Comparison of ENCODE assay signal across 16 cellular contexts in genomic region chr1:246727594-246727993, GRCh38. TPM values are rescaled to one million over a fixed set of nuclear protein-coding genes. Genes with fewer than 3 reads are reported as not detected.
A peak's percentile ranks its signal among the peaks of the same experiment; 100 is the strongest.
DNase-seq lines count a peak whose midpoint lies in the region; ATAC-seq and TF ChIP-seq lines count a peak whose summit lies in the region.
"Had no signal": no experiment of that assay in that cellular context is flagged by ENCODE, and none has a peak within 500 bp of the region (broad histone marks: within the 10 kb centered on the region; RNA-seq: fewer than 3 reads in every experiment).

No MANE protein-coding gene starts in this region.

- H3K27me3 ChIP-seq in BLaER1 (no peaks in the 10 kb centered on the region), Panc1 (ENCODE audit: control insufficient read depth, insufficient read depth, low read length) (no peaks in the 10 kb centered on the region)
- H3K27me3 ChIP-seq: Peyer's patch had no signal

- H3K4me1 ChIP-seq in BLaER1 (peaks cover 40% of the 10 kb centered on the region), Panc1 (ENCODE audit: control insufficient read depth, insufficient read depth, low read length) (peaks cover 6% of the 10 kb centered on the region; the same call in 1 of the 2 replicates)

- TF ChIP-seq CTCF in Panc1 (IDR thresholded peaks at IDR 0.05): no peak
- TF ChIP-seq CTCF in glutamatergic neuron (IDR thresholded peaks at IDR 0.05; ENCODE audit: partially characterized antibody, unreplicated experiment): no peak
- TF ChIP-seq CTCF in neural crest cell (conservative IDR thresholded peaks at IDR 0.05): no peak

- no peak for ATAC-seq in Panc1
- no peak for ATAC-seq in activated naive CD4-positive, alpha-beta T cell treated with anti-CD3 and anti-CD28 coated beads, Interleukin-2, amount 50 U/mL, for 72 hours

- H3K4me3 ChIP-seq in BLaER1 (peak overlapping the region; percentile 74), Panc1 (ENCODE audit: low read depth in 2 of 2, low read length in 2 of 2) (no peak overlapping the region)
- H3K4me3 ChIP-seq: Peyer's patch had no signal

- POLR2A ChIA-PET in Panc1 (lab: Charles Lee): no interaction called here

- no peaks in the 10 kb centered on the region for H4K20me1 ChIP-seq in BLaER1

- H3K27me3 Mint-ChIP-seq in glutamatergic neuron (ENCODE audit: unreplicated experiment): peaks cover 5% of the 10 kb centered on the region
- no peaks in the 10 kb centered on the region for H3K27me3 Mint-ChIP-seq in neural crest cell (ENCODE audit: low read depth)

- H3K36me3 ChIP-seq in BLaER1 (peaks cover 60% of the 10 kb centered on the region), Panc1 (ENCODE audit: control insufficient read depth, insufficient read depth, low read length) (peaks cover 6% of the 10 kb centered on the region; the same call in 1 of the 2 replicates)

- peak overlapping the region; percentile 31 for H3K4me3 Mint-ChIP-seq in glutamatergic neuron (ENCODE audit: unreplicated experiment)
- H3K4me3 Mint-ChIP-seq in neural crest cell: peak overlapping the region; percentile 35
- H3K4me3 Mint-ChIP-seq: CD4-positive, CD25-positive, alpha-beta regulatory T cell had no signal

- DNase-seq in Panc1 (ENCODE audit: low read depth, low spot score): no peak
- DNase-seq in glutamatergic neuron: no peak
- DNase-seq in neural crest cell (ENCODE audit: low read depth, low spot score): no peak
- DNase-seq in activated naive CD4-positive, alpha-beta T cell treated with anti-CD3 and anti-CD28 coated beads, Interleukin-2, amount 50 U/mL, for 72 hours (ENCODE audit: low spot score in 2 of 2): no peak
- no peak for DNase-seq in DMS53 treated with DMSO at 0.1 percent for 48 hours (lab: John Stamatoyannopoulos, UW; ENCODE audit: unreplicated experiment)
- no peak for DNase-seq in activated CD4-positive, alpha-beta T cell treated with anti-CD3 and anti-CD28 coated beads, Interleukin-2, amount 50 U/mL, for 1 hour
- no peak for DNase-seq in activated CD4-positive, CD25-positive, alpha-beta regulatory T cell treated with anti-CD3 and anti-CD28 coated beads, Interleukin-2, amount 50 U/mL, for 72 hours
- DNase-seq: CD4-positive, CD25-positive, alpha-beta regulatory T cell; DMS79 treated with DMSO at 0.1 percent for 48 hours; NCI-H1694; NCI-H2081; NCI-H2171; NCI-H524 treated with DMSO at 0.1 percent for 48 hours; NCI-H82; Peyer's patch had no signal

- H3K9ac ChIP-seq in BLaER1: no peak overlapping the region

- H3K36me3 Mint-ChIP-seq in glutamatergic neuron (ENCODE audit: unreplicated experiment) (peaks cover 42% of the 10 kb centered on the region), neural crest cell (ENCODE audit: low read depth) (peaks cover 57% of the 10 kb centered on the region)
- H3K36me3 Mint-ChIP-seq in activated naive CD4-positive, alpha-beta T cell treated with anti-CD3 and anti-CD28 coated beads, Interleukin-2, amount 50 U/mL, for 72 hours: peaks cover 45 to 57% of the 10 kb centered on the region in 2 donors

- peak overlapping the region; percentile 95 for H3K27ac ChIP-seq in BLaER1
- no peak overlapping the region for H3K27ac ChIP-seq in Panc1 (ENCODE audit: low read length)
- H3K27ac ChIP-seq: Peyer's patch had no signal

- H3K4me1 Mint-ChIP-seq in glutamatergic neuron (ENCODE audit: low read depth, unreplicated experiment) (peaks cover 17% of the 10 kb centered on the region), neural crest cell (peaks cover 58% of the 10 kb centered on the region)

- H3K4me2 ChIP-seq in BLaER1: peak overlapping the region; percentile 84

- CTCF ChIA-PET in Panc1 (lab: Charles Lee): no interaction called here

- H3K9me3 ChIP-seq in BLaER1: peaks cover 53% of the 10 kb centered on the region
- H3K9me3 ChIP-seq in Panc1 (ENCODE audit: control insufficient read depth, insufficient read depth, low read depth, low read length): no peaks in the 10 kb centered on the region

- intact Hi-C loops in Panc1 (cut with micrococcal nuclease; ENCODE audit: unreplicated experiment): no loop called here

- BruUV-seq in Panc1 (replicated peaks; lab: Mats Ljungman, UMichigan): TSS peak; percentile 58

- in situ Hi-C loops in Panc1 (cut with HindIII; ENCODE audit: low pct_unique_long_range_greater_than_20kb, low sequenced_read_pairs): no loop called here

- H3K27ac Mint-ChIP-seq in glutamatergic neuron (ENCODE audit: unreplicated experiment): peak overlapping the region; percentile 28
- H3K27ac Mint-ChIP-seq in neural crest cell (ENCODE audit: unreplicated experiment): peak overlapping the region; percentile 96
- H3K27ac Mint-ChIP-seq in activated naive CD4-positive, alpha-beta T cell treated with anti-CD3 and anti-CD28 coated beads, Interleukin-2, amount 50 U/mL, for 72 hours: no peak overlapping the region
- H3K27ac Mint-ChIP-seq: CD4-positive, CD25-positive, alpha-beta regulatory T cell had no signal

- H3K9me3 Mint-ChIP-seq in glutamatergic neuron (ENCODE audit: unreplicated experiment): peaks cover 10% of the 10 kb centered on the region
- peaks cover 20% of the 10 kb centered on the region for H3K9me3 Mint-ChIP-seq in neural crest cell
- peaks cover 4 to 16% of the 10 kb centered on the region in 2 donors for H3K9me3 Mint-ChIP-seq in activated naive CD4-positive, alpha-beta T cell treated with anti-CD3 and anti-CD28 coated beads, Interleukin-2, amount 50 U/mL, for 72 hours

RNA-seq across cellular contexts. Expression of gene SCCPDH, which starts 3.4 kb away (rescaled TPM):
- total RNA-seq in Panc1 (2021; ENCODE audit: unreplicated experiment) (40.2 TPM), glutamatergic neuron (ENCODE audit: unreplicated experiment) (34.6 TPM), neural crest cell (53.1 and 54.3 TPM in 2 replicates)
- 26.8 TPM for polyA plus RNA-seq in Panc1 (2012; ENCODE audit: insufficient read length)
- 10 to 100 TPM; 13.5 to 32.3 TPM for total RNA-seq in activated naive CD4-positive, alpha-beta T cell treated with anti-CD3 and anti-CD28 coated beads, Interleukin-2, amount 50 U/mL, for 72 hours

Comparison
In these comparisons a context has a peak if more than half of its experiments do, and no peak if none do; other contexts are left out.
1. H3K27ac Mint-ChIP-seq: peak in glutamatergic neuron (single experiment) and neural crest cell (single experiment); none in activated naive CD4-positive, alpha-beta T cell treated with anti-CD3 and anti-CD28 coated beads, Interleukin-2, amount 50 U/mL, for 72 hours (0 of 2).